Comparison of ENCODE assay signal across 18 cellular contexts in genomic region chr1:192546596-192547199, GRCh38. TPM values are rescaled to one million over a fixed set of nuclear protein-coding genes. Genes with fewer than 3 reads are reported as not detected.
DNase-seq lines count a peak whose midpoint lies in the region; ATAC-seq and TF ChIP-seq lines count a peak whose summit lies in the region.
"Had no signal": no experiment of that assay in that cellular context is flagged by ENCODE, and none has a peak within 500 bp of the region (broad histone marks: within the 10 kb centered on the region; RNA-seq: fewer than 3 reads in every experiment).

No MANE protein-coding gene starts in this region.

- no TSS peak for BruUV-seq in PC-9 (replicated peaks; lab: Mats Ljungman, UMichigan)

- no peaks in the 10 kb centered on the region for H4K20me1 ChIP-seq in PC-9 (ENCODE audit: insufficient read depth)

- no peak overlapping the region for H3K9ac ChIP-seq in parathyroid adenoma

- no peak for DNase-seq in activated CD8-positive, alpha-beta memory T cell treated with anti-CD3 and anti-CD28 coated beads, Interleukin-2, amount 10 ng/mL, durations not matched to agents 7 days and 5 days
- DNase-seq in activated CD8-positive, alpha-beta memory T cell treated with anti-CD3 and anti-CD28 coated beads, Interleukin-2, amount 50 U/mL, for 48 hours: no peak
- DNase-seq in PC-9 (peak in 1 of 2 experiments; percentile 56), dermis blood vessel endothelial cell (peak; percentile 66), GM10248 (ENCODE audit: extremely low spot score) (no peak), amniotic stem cell (lab: John Stamatoyannopoulos, UW) (no peak)
- DNase-seq: activated CD4-positive, CD25-positive, alpha-beta regulatory T cell treated with anti-CD3 and anti-CD28 coated beads, Interleukin-2, amount 50 U/mL, for 72 hours; activated T-cell treated with anti-CD3 and anti-CD28 coated beads, Interleukin-2, amount 50 U/mL, for 4 hours; adrenal gland; EL; left colon; mucosa of descending colon; NCI-H1436; occipital lobe; right lobe of liver had no signal

- CTCF ChIA-PET in activated CD8-positive, alpha-beta memory T cell treated with anti-CD3 and anti-CD28 coated beads, Interleukin-2, amount 10 ng/mL, durations not matched to agents 7 days and 5 days (lab: Charles Lee): interaction anchor here (1.7 kb wide), 1 partner anchor 12 kb away, joined by 4 read pairs; no protein-coding TSS in a partner anchor
- CTCF ChIA-PET in PC-9 (lab: Charles Lee) (no interaction called here), GM10248 (lab: Yijun Ruan, JAX) (interaction anchor here (0.7 to 6.5 kb wide), 15 partner anchors 8 to 72 kb away, joined by 3 to 33 read pairs (median 3); no protein-coding TSS in a partner anchor)

- TF ChIP-seq CTCF in PC-9 (conservative IDR thresholded peaks at IDR 0.05) (no peak), parathyroid adenoma (IDR thresholded peaks at IDR 0.05) (no peak), GM10248 (IDR thresholded peaks at IDR 0.05; ENCODE audit: control extremely low read depth, extremely low read depth, low read depth, missing control alignments) (no peak)

- no peaks in the 10 kb centered on the region for H3K9me3 Mint-ChIP-seq in activated CD8-positive, alpha-beta memory T cell treated with anti-CD3 and anti-CD28 coated beads, Interleukin-2, amount 10 ng/mL, durations not matched to agents 7 days and 5 days (ENCODE audit: low read depth)
- H3K9me3 Mint-ChIP-seq: activated T-cell treated with anti-CD3 and anti-CD28 coated beads, Interleukin-2, amount 50 U/mL, for 4 hours had no signal

- H3K79me2 ChIP-seq in PC-9 (ENCODE audit: low read depth) (no peaks in the 10 kb centered on the region), parathyroid adenoma (no peaks in the 10 kb centered on the region)

- no peak for ATAC-seq in activated CD8-positive, alpha-beta memory T cell treated with anti-CD3 and anti-CD28 coated beads, Interleukin-2, amount 10 ng/mL, durations not matched to agents 7 days and 5 days
- ATAC-seq in GM19467 (IDR thresholded peaks at IDR 0.05; ENCODE audit: unreplicated experiment): no peak
- ATAC-seq: left colon had no signal

- peak overlapping the region; percentile 21 for H3K4me3 Mint-ChIP-seq in activated CD8-positive, alpha-beta memory T cell treated with anti-CD3 and anti-CD28 coated beads, Interleukin-2, amount 10 ng/mL, durations not matched to agents 7 days and 5 days
- H3K4me3 Mint-ChIP-seq: activated T-cell treated with anti-CD3 and anti-CD28 coated beads, Interleukin-2, amount 50 U/mL, for 4 hours had no signal

- POLR2A ChIA-PET in PC-9 (lab: Charles Lee; ENCODE audit: unreplicated experiment) (no interaction called here), GM10248 (lab: Yijun Ruan, JAX) (interaction anchor here (1.0 kb wide), 1 partner anchor 19 kb away, joined by 3 read pairs; no protein-coding TSS in a partner anchor)

- intact Hi-C loops in PC-9 (cut with micrococcal nuclease; ENCODE audit: unreplicated experiment): loop anchor here (5.0 kb wide), 1 partner anchor 59 kb away; no protein-coding TSS in a partner anchor

- H3K27ac ChIP-seq in PC-9: no peak overlapping the region
- H3K27ac ChIP-seq in parathyroid adenoma: no peak overlapping the region
- H3K27ac ChIP-seq: right lobe of liver had no signal

- peak overlapping the region; percentile 32; the same call in 1 of the 2 replicates for H3K4me2 ChIP-seq in PC-9
- peak overlapping the region; percentile 53 for H3K4me2 ChIP-seq in parathyroid adenoma (ENCODE audit: low read length)

- peaks cover 4% of the 10 kb centered on the region; the same call in 1 of the 2 replicates for H3K9me3 ChIP-seq in PC-9 (ENCODE audit: insufficient read depth, low read depth)
- H3K9me3 ChIP-seq in parathyroid adenoma (ENCODE audit: control insufficient read depth, low read length): no peaks in the 10 kb centered on the region
- H3K9me3 ChIP-seq: adrenal gland, mucosa of descending colon, right lobe of liver had no signal

- peaks cover 15% of the 10 kb centered on the region for H3F3A ChIP-seq in PC-9 (ENCODE audit: insufficient read depth, low read depth)

- H3K9me2 ChIP-seq in PC-9 (ENCODE audit: insufficient read depth): 0 out of 2 replicates have a peak, but pooled peaks cover 9% of the 10 kb centered on the region

- H3K4me3 ChIP-seq in PC-9 (no peak overlapping the region), parathyroid adenoma (ENCODE audit: low read depth, low read length) (no peak overlapping the region)
- H3K4me3 ChIP-seq: adrenal gland, mucosa of descending colon, right lobe of liver had no signal

- peak overlapping the region; percentile 78 for H3K27ac Mint-ChIP-seq in activated CD8-positive, alpha-beta memory T cell treated with anti-CD3 and anti-CD28 coated beads, Interleukin-2, amount 10 ng/mL, durations not matched to agents 7 days and 5 days

- H3K27me3 ChIP-seq in PC-9 (ENCODE audit: insufficient read depth, low read depth) (no peaks in the 10 kb centered on the region), parathyroid adenoma (ENCODE audit: control insufficient read depth, insufficient read depth, low read length) (no peaks in the 10 kb centered on the region)
- H3K27me3 ChIP-seq: adrenal gland, right lobe of liver had no signal

- no peaks in the 10 kb centered on the region for H3K36me3 ChIP-seq in PC-9 (ENCODE audit: low read depth)
- H3K36me3 ChIP-seq in parathyroid adenoma (ENCODE audit: control insufficient read depth, insufficient read depth, low read length): no peaks in the 10 kb centered on the region
- H3K36me3 ChIP-seq: adrenal gland, right lobe of liver had no signal

- H3K27me3 Mint-ChIP-seq in activated CD8-positive, alpha-beta memory T cell treated with anti-CD3 and anti-CD28 coated beads, Interleukin-2, amount 10 ng/mL, durations not matched to agents 7 days and 5 days: no peaks in the 10 kb centered on the region

- H3K36me3 Mint-ChIP-seq in activated CD8-positive, alpha-beta memory T cell treated with anti-CD3 and anti-CD28 coated beads, Interleukin-2, amount 10 ng/mL, durations not matched to agents 7 days and 5 days: peaks cover 2% of the 10 kb centered on the region

- H2AFZ ChIP-seq in PC-9: 0 out of 2 replicates have a peak overlapping the region, but pooled peaks have one; percentile 22
- H2AFZ ChIP-seq in parathyroid adenoma: no peak overlapping the region

- H3K4me1 ChIP-seq in PC-9 (replicated peaks; ENCODE audit: insufficient read depth): peaks cover 48% of the 10 kb centered on the region
- H3K4me1 ChIP-seq in parathyroid adenoma: no peaks in the 10 kb centered on the region
- H3K4me1 ChIP-seq: right lobe of liver had no signal

- peaks cover 60% of the 10 kb centered on the region for H3K4me1 Mint-ChIP-seq in activated CD8-positive, alpha-beta memory T cell treated with anti-CD3 and anti-CD28 coated beads, Interleukin-2, amount 10 ng/mL, durations not matched to agents 7 days and 5 days

RNA-seq across cellular contexts. Expression of gene RGS1, which starts 28.9 kb away (rescaled TPM):
- total RNA-seq in activated CD8-positive, alpha-beta memory T cell treated with anti-CD3 and anti-CD28 coated beads, Interleukin-2, amount 10 ng/mL, durations not matched to agents 7 days and 5 days: 10 to 100 TPM; 27.1 to 35.7 TPM
- total RNA-seq in PC-9 (2021) (not detected in 2 replicates), dermis blood vessel endothelial cell (not detected in 2 replicates)
- total RNA-seq: fibroblast of villous mesenchyme had no signal

Comparison
In these comparisons a context has a peak if more than half of its experiments do, and no peak if none do; other contexts are left out.
1. RNA of gene RGS1, which starts 28.9 kb away (total RNA-seq): 27.1 to 35.7 TPM in activated CD8-positive, alpha-beta memory T cell treated with anti-CD3 and anti-CD28 coated beads, Interleukin-2, amount 10 ng/mL, durations not matched to agents 7 days and 5 days; not detected in PC-9 and not detected in dermis blood vessel endothelial cell; every median in the first group is over 10 times any median in the second.